1 cellular context compared by ENCODE assay signal in genomic region chr20:4819901-4820300, GRCh38.
TF ChIP-seq lines count a peak whose summit lies in the region.

No MANE protein-coding gene starts in this region.

TF ChIP-seq in IMR-90, 13 proteins besides CTCF, POLR2A, EP300 and RAD21 (continued from another document):
- TF ChIP-seq ELK1 (IDR thresholded peaks at IDR 0.05; ENCODE audit: borderline replicate concordance, low read depth, low read length) (no peak), MXI1 (IDR thresholded peaks at IDR 0.05; ENCODE audit: borderline replicate concordance, low read depth, low read length) (no peak)
